Comparison of ENCODE assay signal across 21 cellular contexts in the genomic region with DNA sequence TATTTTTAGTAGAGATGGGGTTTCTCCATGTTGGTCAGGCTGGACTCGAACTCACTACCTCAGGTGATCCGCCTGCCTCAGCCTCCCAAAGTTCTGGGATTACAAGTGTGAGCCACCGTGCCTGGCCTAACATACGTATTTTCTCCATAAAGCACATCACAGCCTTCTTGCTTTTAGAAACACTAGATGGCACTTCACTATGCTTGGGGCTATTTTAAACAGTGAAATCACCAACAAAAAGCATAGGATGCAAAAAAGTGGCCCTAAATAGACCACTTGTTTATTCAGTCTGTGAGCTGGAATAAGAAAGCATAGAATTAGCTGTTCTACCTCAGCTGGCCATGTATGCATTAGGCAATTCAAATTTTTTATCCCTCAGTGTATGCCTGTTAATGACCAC. TPM values are rescaled to one million over a fixed set of nuclear protein-coding genes. Genes with fewer than 3 reads are reported as not detected.
DNase-seq lines count a peak whose midpoint lies in the region; ATAC-seq and TF ChIP-seq lines count a peak whose summit lies in the region.
"Had no signal": no experiment of that assay in that cellular context is flagged by ENCODE, and none has a peak within 500 bp of the region (broad histone marks: within the 10 kb centered on the region; RNA-seq: fewer than 3 reads in every experiment).

No MANE protein-coding gene starts in this region.

- H3K4me3 ChIP-seq in left ventricle myocardium inferior (no peak overlapping the region), heart left ventricle (no peak overlapping the region), stomach (no peak overlapping the region)

- H3K27ac ChIP-seq in left ventricle myocardium inferior (replicated peaks) = no peak overlapping the region
- H3K27ac ChIP-seq in heart left ventricle = no peak overlapping the region
- no peak overlapping the region for H3K27ac ChIP-seq in stomach

- H3K36me3 ChIP-seq in left ventricle myocardium inferior (no peaks in the 10 kb centered on the region), heart left ventricle (peaks cover 0 to 4% (median 0%) of the 10 kb centered on the region in 9 donors), stomach (no peaks in the 10 kb centered on the region)

- H3K9me3 ChIP-seq in left ventricle myocardium inferior (replicated peaks) (no peaks in the 10 kb centered on the region), heart left ventricle (no peaks in the 10 kb centered on the region), stomach (no peaks in the 10 kb centered on the region)

- no peak for ATAC-seq in heart left ventricle
- ATAC-seq in GM21528 (IDR thresholded peaks at IDR 0.05; ENCODE audit: low FRiP score, unreplicated experiment) = no peak
- ATAC-seq in left colon = no peak
- ATAC-seq: activated naive CD8-positive, alpha-beta T cell treated with anti-CD3 and anti-CD28 coated beads, Interleukin-2, amount 50 U/mL, for 24 hours; HCT116 had no signal

- TF ChIP-seq EP300 in stomach (IDR thresholded peaks at IDR 0.05) = no peak

- intact Hi-C loops in left ventricle myocardium inferior (cut with micrococcal nuclease) = no loop called here
- intact Hi-C loops in heart left ventricle (cut with DNase I) = loop anchor here in 2 of 10 donors (10.0 kb wide), 1 partner anchor 216 kb away; no protein-coding TSS in a partner anchor
- intact Hi-C loops in stomach (cut with DNase I; ENCODE audit: low total_unique reads) = no loop called here
- intact Hi-C loops in left colon (cut with DNase I, micrococcal nuclease) = no loop called here

- peak; percentile 31 for TF ChIP-seq CTCF in left ventricle myocardium inferior (IDR thresholded peaks at IDR 0.05; ENCODE audit: borderline replicate concordance)
- TF ChIP-seq CTCF in heart left ventricle (IDR thresholded peaks at IDR 0.05) = peak in 6 of 12 donors; percentile 20 to 44 (median 24)
- TF ChIP-seq CTCF in stomach (IDR thresholded peaks at IDR 0.05) = no peak

- peaks cover 5% of the 10 kb centered on the region for H3K4me1 ChIP-seq in left ventricle myocardium inferior
- H3K4me1 ChIP-seq in heart left ventricle = peaks cover 0 to 6% (median 2%) of the 10 kb centered on the region in 12 donors
- peaks cover 0 to 10% (median 3%) of the 10 kb centered on the region in 4 donors for H3K4me1 ChIP-seq in stomach

- H3K27me3 ChIP-seq in left ventricle myocardium inferior (ENCODE audit: low read depth) (no peaks in the 10 kb centered on the region), heart left ventricle (no peaks in the 10 kb centered on the region), stomach (no peaks in the 10 kb centered on the region)

- in situ Hi-C loops in SK-MEL-5 (cut with HindIII; ENCODE audit: low pct_unique_long_range_greater_than_20kb, low sequenced_read_pairs) = loop anchor here (25.0 kb wide), 1 partner anchor 142 kb away; no protein-coding TSS in a partner anchor

- TF ChIP-seq POLR2A in heart left ventricle (IDR thresholded peaks at IDR 0.05) (no peak), stomach (IDR thresholded peaks at IDR 0.05) (no peak)

- no peak for DNase-seq in left ventricle myocardium inferior
- no peak for DNase-seq in heart left ventricle
- peak; percentile 59 for DNase-seq in SK-MEL-5 (ENCODE audit: low read depth, low spot score)
- peak; percentile 75 for DNase-seq in foreskin melanocyte
- no peak for DNase-seq in stomach
- no peak for DNase-seq in left colon
- DNase-seq in NCI-H1694 treated with DMSO at 0.1 percent for 48 hours (lab: John Stamatoyannopoulos, UW) = no peak
- DNase-seq: activated CD8-positive, alpha-beta memory T cell treated with anti-CD3 and anti-CD28 coated beads for 24 hours; activated gamma-delta T cell treated with Interleukin-2 at 50 U/mL for 16 hours; activated naive CD8-positive, alpha-beta T cell treated with anti-CD3 and anti-CD28 coated beads, Interleukin-2, amount 50 U/mL, for 24 hours; activated T-cell treated with anti-CD3 and anti-CD28 coated beads, Interleukin-2, amount 50 U/mL, for 1 hour; effector CD8-positive, alpha-beta T cell; mesendoderm; NCI-H1105 treated with DMSO at 0.1 percent for 48 hours; NCI-H774; OCI-M1; Right ventricle myocardium superior; small intestine; stimulated activated CD4-positive, alpha-beta T cell treated with anti-CD3 and anti-CD28 coated beads, Interleukin-2, amount 100 ng/mL, for 24 hours had no signal

- 87 to 93% (median 90%) methylated on average over 4 of the region's 4 CpGs for WGBS in heart left ventricle, 4 donors
- WGBS in stomach, 5 donors = 88 to 93% (median 89%) methylated on average over 4 of the region's 4 CpGs

RNA-seq across cellular contexts. Expression of a gene that starts 46.0 kb away (rescaled TPM):
- total RNA-seq in left ventricle myocardium inferior = 8.7 TPM
- total RNA-seq in heart left ventricle = 10 to 100 TPM in 3 of 9 donors, 1 to 10 TPM in 6; 4.3 to 15.2 (median 7.8) TPM
- polyA plus RNA-seq in heart left ventricle = 1 to 10 TPM; 1.5 to 3.9 TPM
- 0.69 and 1.5 TPM in 2 replicates for total RNA-seq in SK-MEL-5 (2014; rRNA removed; shearing (Covaris generic))
- 0.42 and 0.68 TPM in 2 replicates for polyA plus RNA-seq in SK-MEL-5 (2015; cell fraction: cytosol; rRNA removed)
- polyA plus RNA-seq in SK-MEL-5 (2015; cell fraction: nucleus; rRNA removed) = 2.4 and 5.3 TPM in 2 replicates
- 10 to 100 TPM; 10.7 to 59.1 (median 42.5) TPM for total RNA-seq in stomach
- polyA plus RNA-seq in stomach = 1 to 10 TPM; 3.7 to 4.0 (median 3.8) TPM
- 10 to 100 TPM in 1 of 2 donors, 1 to 10 TPM in 1; 2.6 to 13.2 TPM for total RNA-seq in left colon

Comparison
In these comparisons a context has a peak if more than half of its experiments do, and no peak if none do; other contexts are left out.
1. DNase-seq: peak in SK-MEL-5 (single experiment) and foreskin melanocyte (single experiment); none in left ventricle myocardium inferior (single experiment), heart left ventricle (0 of 5), stomach (single experiment), left colon (0 of 2) and NCI-H1694 treated with DMSO at 0.1 percent for 48 hours (single experiment).